In the genomic region with DNA sequence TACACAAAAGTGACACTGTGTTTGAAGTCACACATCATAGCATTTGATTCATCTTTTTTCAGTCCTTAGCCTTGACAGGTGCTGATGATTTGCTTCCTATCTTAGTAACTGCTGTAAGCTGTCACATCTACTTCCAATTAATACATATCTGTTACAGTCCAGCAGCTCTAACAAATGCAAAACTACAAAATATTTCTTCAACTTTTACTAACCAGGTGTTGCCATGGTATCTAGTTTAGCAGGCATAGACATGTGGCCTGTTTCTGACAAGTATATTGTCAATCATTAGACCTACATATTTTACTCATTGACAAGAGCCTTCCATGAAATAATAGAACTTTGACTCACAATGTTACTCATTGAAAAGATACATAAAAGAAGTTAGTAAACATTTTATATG, we compare ENCODE assay signal across 26 cellular contexts.
"Had no signal": no experiment of that assay in that cellular context is flagged by ENCODE, and none has a peak within 500 bp of the region (broad histone marks: within the 10 kb centered on the region; RNA-seq: fewer than 3 reads in every experiment).

No MANE protein-coding gene starts in this region.

- ATAC-seq: activated T-cell treated with anti-CD3 and anti-CD28 coated beads, Interleukin-2, amount 50 U/mL, for 72 hours; T-cell had no signal

- DNase-seq: activated CD4-positive, alpha-beta memory T cell treated with anti-CD3 and anti-CD28 coated beads, Interleukin-2, amount 10 ng/mL, durations not matched to agents 7 days and 5 days; activated CD4-positive, alpha-beta T cell treated with anti-CD3 and anti-CD28 coated beads, Interleukin-2, amount 10 ng/mL, durations not matched to agents 7 days and 5 days; activated CD4-positive, CD25-positive, alpha-beta regulatory T cell; activated CD8-positive, alpha-beta memory T cell treated with anti-CD3 and anti-CD28 coated beads, Interleukin-2, amount 50 U/mL, for 4 hours; activated naive CD4-positive, alpha-beta T cell treated with anti-CD3 and anti-CD28 coated beads, Interleukin-2, amount 50 U/mL, for 16 hours; activated naive CD8-positive, alpha-beta T cell treated with anti-CD3 and anti-CD28 coated beads, Interleukin-2, amount 10 ng/mL, durations not matched to agents 7 days and 5 days; activated T-cell treated with anti-CD3 and anti-CD28 coated beads, Interleukin-2, amount 50 U/mL, for 72 hours; aorta; central memory CD4-positive, alpha-beta T cell; MM.1S; NCI-H1048; NCI-H146; NCI-H187 treated with DMSO at 0.1 percent for 48 hours; NCI-H2081 treated with DMSO at 0.1 percent for 48 hours; NCI-H446 treated with DMSO at 0.1 percent for 48 hours; NCI-H524 treated with DMSO at 0.1 percent for 48 hours; NCI-H82; Peyer's patch; SHP77 treated with DMSO at 0.1 percent for 48 hours; T-cell; T-helper 2 cell; T1000 had no signal

- H3K27ac ChIP-seq: breast epithelium, coronary artery, KMS-11, Peyer's patch, VCaP had no signal
